Comparison of ENCODE assay signal across 15 cellular contexts in the genomic region with DNA sequence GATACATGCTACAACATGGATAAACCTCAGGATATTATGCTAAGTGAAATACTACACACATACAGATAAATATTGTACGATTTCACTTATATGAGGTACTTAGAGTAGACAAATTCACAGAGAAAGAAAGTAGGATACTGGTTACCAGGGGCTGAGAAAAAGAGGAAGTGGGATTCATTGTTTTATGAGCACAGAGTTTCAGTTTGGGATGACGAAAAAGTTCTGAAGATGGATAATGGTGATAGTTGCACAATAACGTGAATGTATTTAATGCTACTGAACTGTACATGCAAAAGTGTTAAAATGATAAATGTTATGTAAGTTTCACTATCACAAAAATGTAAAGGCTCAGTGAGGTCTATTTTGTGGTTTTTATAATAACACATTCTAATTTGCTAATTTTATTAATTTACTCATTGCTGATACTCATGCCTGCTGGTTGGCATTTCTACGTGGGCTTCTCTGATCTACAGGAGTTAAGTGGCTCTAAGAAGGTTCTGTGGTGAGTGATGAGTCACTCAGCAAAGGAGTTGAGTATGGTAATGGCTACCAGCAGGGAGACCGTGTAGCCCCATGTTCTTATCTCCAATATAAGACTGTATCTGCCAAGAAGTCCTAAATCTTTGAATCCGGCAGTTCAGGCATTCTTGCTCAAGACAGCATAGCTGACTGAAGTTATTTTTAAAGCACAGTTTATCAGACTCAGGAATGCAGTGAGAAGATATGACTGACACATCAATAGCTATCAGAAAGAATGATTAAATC. TPM values are rescaled to one million over a fixed set of nuclear protein-coding genes. Genes with fewer than 3 reads are reported as not detected.
DNase-seq lines count a peak whose midpoint lies in the region; ATAC-seq, FAIRE-seq and TF ChIP-seq lines count a peak whose summit lies in the region.
"Had no signal": no experiment of that assay in that cellular context is flagged by ENCODE, and none has a peak within 500 bp of the region (broad histone marks: within the 10 kb centered on the region; RNA-seq: fewer than 3 reads in every experiment).

No MANE protein-coding gene starts in this region.

- TF ChIP-seq CTCF in left lung (IDR thresholded peaks at IDR 0.05), result no peak
- no peak for TF ChIP-seq CTCF in GM23338 (conservative IDR thresholded peaks at IDR 0.05; ENCODE audit: low read depth in 2 of 2)

- peaks cover 0 to 6% of the 10 kb centered on the region in 2 donors for H3K4me1 ChIP-seq in left lung
- no peaks in the 10 kb centered on the region for H3K4me1 ChIP-seq in CD4-positive, alpha-beta memory T cell (ENCODE audit: insufficient read depth, low read length)
- H3K4me1 ChIP-seq in GM23338 (ENCODE audit: insufficient read depth), result no peaks in the 10 kb centered on the region
- H3K4me1 ChIP-seq: breast epithelium, pancreas had no signal

- H2AFZ ChIP-seq in GM23338, result no peak overlapping the region

- H3K27me3 Mint-ChIP-seq in CD4-positive, alpha-beta memory T cell, result peaks cover 12 to 15% of the 10 kb centered on the region in 2 donors
- peaks cover 4% of the 10 kb centered on the region for H3K27me3 Mint-ChIP-seq in GM23338 (ENCODE audit: insufficient read depth, low read depth, poor library complexity)

- H4K20me1 ChIP-seq in GM23338 (replicated peaks; ENCODE audit: insufficient read depth), result no peaks in the 10 kb centered on the region

- H3K4me3 ChIP-seq in left lung, result no peak overlapping the region
- H3K4me3 ChIP-seq in CD4-positive, alpha-beta memory T cell (ENCODE audit: low read length in 2 of 2), result no peak overlapping the region
- H3K4me3 ChIP-seq in GM23338, result no peak overlapping the region
- H3K4me3 ChIP-seq: breast epithelium, pancreas had no signal

- H3K9me3 ChIP-seq in left lung, result peaks cover 0 to 12% of the 10 kb centered on the region in 2 donors
- H3K9me3 ChIP-seq in CD4-positive, alpha-beta memory T cell (ENCODE audit: control insufficient read depth in 1 of 2, low read length in 2 of 2), result no peaks in the 10 kb centered on the region
- H3K9me3 ChIP-seq: breast epithelium, pancreas had no signal

- ATAC-seq in HG03432 (IDR thresholded peaks at IDR 0.05; ENCODE audit: unreplicated experiment), result peak; percentile 74
- ATAC-seq in left lung, result peak; percentile 60
- ATAC-seq in GM23338, result no peak
- no peak for ATAC-seq in GM18909 (IDR thresholded peaks at IDR 0.05; ENCODE audit: poor library complexity, unreplicated experiment)
- ATAC-seq: pancreas had no signal

- H3K4me2 ChIP-seq in GM23338, result no peak overlapping the region

- no peak for TF ChIP-seq POLR2A in GM12891 (IDR thresholded peaks at IDR 0.05; ENCODE audit: low read depth, low read length)

- no peak for FAIRE-seq in GM12891 (lab: Jason Lieb, UNC)
- FAIRE-seq: pancreas had no signal

- POLR2A ChIA-PET in CD4-positive, alpha-beta memory T cell (lab: Charles Lee; ENCODE audit: partially characterized antibody), result no interaction called here

- DNase-seq in GM12891 (ENCODE audit: insufficient read length, low spot score), result no peak
- peak; percentile 86 for DNase-seq in SKM-1 (lab: John Stamatoyannopoulos, UW; ENCODE audit: unreplicated experiment)
- no peak for DNase-seq in left lung
- no peak for DNase-seq in CD4-positive, alpha-beta memory T cell
- DNase-seq in GM23338 (ENCODE audit: low spot score), result no peak
- no peak for DNase-seq in stimulated activated CD4-positive, alpha-beta T cell treated with anti-CD3 and anti-CD28 coated beads, Interleukin-2, amount 100 ng/mL, for 24 hours
- DNase-seq: activated B cell treated with CpG ODN at 0.5 μM for 24 hours, NCI-H345, pancreas had no signal

- H3K9me2 ChIP-seq in GM23338 (ENCODE audit: insufficient read depth), result peaks cover 7% of the 10 kb centered on the region; the same call in 1 of the 2 replicates

- H3K36me3 ChIP-seq in left lung, result no peaks in the 10 kb centered on the region
- no peaks in the 10 kb centered on the region for H3K36me3 ChIP-seq in CD4-positive, alpha-beta memory T cell (ENCODE audit: insufficient read depth, low read length)
- H3K36me3 ChIP-seq in GM23338 (ENCODE audit: insufficient read depth), result no peaks in the 10 kb centered on the region
- H3K36me3 ChIP-seq: breast epithelium, pancreas had no signal

- no peaks in the 10 kb centered on the region for H3F3A ChIP-seq in GM23338 (replicated peaks; ENCODE audit: low read depth)

- intact Hi-C loops in left lung (cut with DNase I), result no loop called here
- intact Hi-C loops in CD4-positive, alpha-beta memory T cell (cut with micrococcal nuclease), result no loop called here

- no peak overlapping the region for H3K4me3 Mint-ChIP-seq in CD4-positive, alpha-beta memory T cell
- H3K4me3 Mint-ChIP-seq in GM23338, result no peak overlapping the region
- H3K4me3 Mint-ChIP-seq: activated B cell treated with CpG ODN at 0.5 μM for 24 hours; activated T-helper 1 cell treated with anti-CD3 and anti-CD28 coated beads, Interleukin-12 subunit alpha, Interleukin-12 subunit beta, Interleukin-2, Interleukin-4 antibody, amounts not matched to agents 30 ng/mL and 10 ng/mL and 1 ng/mL, durations not matched to agents 14 hours and 24 hours and 36 hours had no signal

- H3K79me2 ChIP-seq in GM23338 (replicated peaks; ENCODE audit: insufficient read depth), result no peaks in the 10 kb centered on the region

- H3K27ac ChIP-seq in left lung (no peak overlapping the region), GM23338 (ENCODE audit: low read depth) (no peak overlapping the region)
- no peak overlapping the region for H3K27ac ChIP-seq in CD4-positive, alpha-beta memory T cell (ENCODE audit: low read depth, low read length)
- H3K27ac ChIP-seq: breast epithelium, C4-2B, pancreas had no signal

- H3K27ac Mint-ChIP-seq in CD4-positive, alpha-beta memory T cell, result peak overlapping the region in 1 of 7 donors; percentile 15
- H3K27ac Mint-ChIP-seq in GM23338, result no peak overlapping the region
- H3K27ac Mint-ChIP-seq: activated B cell treated with CpG ODN at 0.5 μM for 24 hours; activated T-helper 1 cell treated with anti-CD3 and anti-CD28 coated beads, Interleukin-12 subunit alpha, Interleukin-12 subunit beta, Interleukin-2, Interleukin-4 antibody, amounts not matched to agents 30 ng/mL and 10 ng/mL and 1 ng/mL, durations not matched to agents 14 hours and 24 hours and 36 hours had no signal

- no peaks in the 10 kb centered on the region for H3K4me1 Mint-ChIP-seq in CD4-positive, alpha-beta memory T cell
- H3K4me1 Mint-ChIP-seq in GM23338, result peaks cover 13% of the 10 kb centered on the region

- H3K27me3 ChIP-seq in left lung (no peaks in the 10 kb centered on the region), GM23338 (ENCODE audit: insufficient read depth) (no peaks in the 10 kb centered on the region)
- H3K27me3 ChIP-seq in CD4-positive, alpha-beta memory T cell (ENCODE audit: insufficient read depth, low read length), result no peaks in the 10 kb centered on the region
- H3K27me3 ChIP-seq: breast epithelium, pancreas had no signal

- H3K9me3 Mint-ChIP-seq in CD4-positive, alpha-beta memory T cell, result peaks cover 0 to 16% (median 9%) of the 10 kb centered on the region in 8 donors
- no peaks in the 10 kb centered on the region for H3K9me3 Mint-ChIP-seq in GM23338
- H3K9me3 Mint-ChIP-seq: activated T-helper 1 cell treated with anti-CD3 and anti-CD28 coated beads, Interleukin-12 subunit alpha, Interleukin-12 subunit beta, Interleukin-2, Interleukin-4 antibody, amounts not matched to agents 30 ng/mL and 10 ng/mL and 1 ng/mL, durations not matched to agents 14 hours and 24 hours and 36 hours had no signal

- CTCF ChIA-PET in CD4-positive, alpha-beta memory T cell (lab: Charles Lee; ENCODE audit: partially characterized antibody), result no interaction called here

- H3K36me3 Mint-ChIP-seq in CD4-positive, alpha-beta memory T cell, result no peaks in the 10 kb centered on the region
- no peaks in the 10 kb centered on the region for H3K36me3 Mint-ChIP-seq in GM23338 (ENCODE audit: low read depth)

TF ChIP-seq in GM12891, 5 proteins besides CTCF, POLR2A, EP300 and RAD21:
- TF ChIP-seq PAX5 (IDR thresholded peaks at IDR 0.05; ENCODE audit: insufficient read depth, low read length, severe bottlenecking) (no peak), POU2F2 (IDR thresholded peaks at IDR 0.05; ENCODE audit: low read depth, low read length) (no peak), POLR2AphosphoS5 (IDR thresholded peaks at IDR 0.05; ENCODE audit: low read depth, low read length) (no peak), TAF1 (IDR thresholded peaks at IDR 0.05; ENCODE audit: low read depth, low read length) (no peak), SPI1 (IDR thresholded peaks at IDR 0.05; ENCODE audit: low read depth, low read length) (peak; percentile 93)

TF ChIP-seq in GM23338, 12 proteins besides CTCF, POLR2A, EP300 and RAD21 (continues in another document):
- no peak for TF ChIP-seq ZNF114 (CRISPR knock-in tag; IDR thresholded peaks at IDR 0.05)

RNA-seq across cellular contexts. Expression of gene UPP2, which starts 41.1 kb away (rescaled TPM):
- not detected for polyA plus RNA-seq in GM12891 (2012; ENCODE audit: low read depth, missing spikeins)
- not detected for total RNA-seq in left lung
- total RNA-seq in CD4-positive, alpha-beta memory T cell, result not detected
- not detected for polyA plus RNA-seq in CD4-positive, alpha-beta memory T cell
- not detected in 2 replicates for total RNA-seq in GM23338 (2014; rRNA removed; shearing (Covaris generic))
- polyA plus RNA-seq in GM23338 (2016; fragmentation: Nextera tagmentation; extraction: Ambion mirVana), result not detected in 2 replicates
- total RNA-seq: activated B cell treated with CpG ODN at 0.5 μM for 24 hours; activated T-helper 1 cell treated with anti-CD3 and anti-CD28 coated beads, Interleukin-12 subunit alpha, Interleukin-12 subunit beta, Interleukin-2, Interleukin-4 antibody, amounts not matched to agents 30 ng/mL and 10 ng/mL and 1 ng/mL, durations not matched to agents 14 hours and 24 hours and 36 hours; mesenteric fat pad; pancreas had no signal
- polyA plus RNA-seq: pancreas had no signal

Comparison
In these comparisons a context has a peak if more than half of its experiments do, and no peak if none do; other contexts are left out.
1. ATAC-seq: peak in HG03432 (single experiment) and left lung (single experiment); none in GM23338 (single experiment) and GM18909 (single experiment).